26 cellular contexts compared by ENCODE assay signal in genomic region chr13:75356426-75356825, GRCh38.
"Had no signal": no experiment of that assay in that cellular context is flagged by ENCODE, and none has a peak within 500 bp of the region (broad histone marks: within the 10 kb centered on the region; RNA-seq: fewer than 3 reads in every experiment).

No MANE protein-coding gene starts in this region.

- H3K4me1 ChIP-seq: ascending aorta, Peyer's patch had no signal

- H3K27ac ChIP-seq: ascending aorta, cardiac muscle cell, Peyer's patch, RWPE1, SJSA1 had no signal

- H3K9me3 ChIP-seq: ascending aorta, Peyer's patch, SJSA1 had no signal

- ATAC-seq: activated T-cell treated with anti-CD3 and anti-CD28 coated beads, Interleukin-2, amount 50 U/mL, for 72 hours; T-cell had no signal

- DNase-seq: activated B cell treated with CpG ODN at 0.5 μM for 24 hours; activated CD4-positive, alpha-beta memory T cell treated with anti-CD3 and anti-CD28 coated beads, Interleukin-2, amount 10 ng/mL, durations not matched to agents 7 days and 5 days; activated CD4-positive, alpha-beta T cell treated with anti-CD3 and anti-CD28 coated beads for 1 hour; activated CD4-positive, alpha-beta T cell treated with anti-CD3 and anti-CD28 coated beads, Interleukin-2, amount 50 U/mL, for 1 hour; activated gamma-delta T cell treated with Interleukin-2 at 50 U/mL for 16 hours; activated naive CD4-positive, alpha-beta T cell treated with anti-CD3 and anti-CD28 coated beads, Interleukin-2, amount 50 U/mL, for 16 hours; activated naive CD8-positive, alpha-beta T cell treated with anti-CD3 and anti-CD28 coated beads, Interleukin-2, amount 10 ng/mL, durations not matched to agents 7 days and 5 days; activated T-cell treated with anti-CD3 and anti-CD28 coated beads for 4 hours; activated T-cell treated with anti-CD3 and anti-CD28 coated beads, Interleukin-2, amount 50 U/mL, for 72 hours; amniotic stem cell; Karpas-422; MM.1S; NCI-H1105; NCI-H1436; NCI-H1694 treated with DMSO at 0.1 percent for 48 hours; NCI-H2029 treated with DMSO at 0.1 percent for 48 hours; NCI-H524; Peyer's patch; Right ventricle myocardium superior; T-cell; T-helper 2 cell; T1000 had no signal

- H3K36me3 ChIP-seq: ascending aorta, Peyer's patch had no signal

- H3K27me3 ChIP-seq: ascending aorta, cardiac muscle cell, Peyer's patch, SJSA1 had no signal

- H3K4me3 ChIP-seq: ascending aorta, cardiac muscle cell, Peyer's patch, SJSA1 had no signal
